Comparison of ENCODE assay signal across 8 cellular contexts in genomic region chr12:4276524-4277204, GRCh38. TPM values are rescaled to one million over a fixed set of nuclear protein-coding genes. Genes with fewer than 3 reads are reported as not detected.
DNase-seq lines count a peak whose midpoint lies in the region; ATAC-seq and TF ChIP-seq lines count a peak whose summit lies in the region.

No MANE protein-coding gene starts in this region.

- H3K27ac ChIP-seq in A673 (ENCODE audit: low read depth, low read length, poor library complexity, severe bottlenecking), result no peak overlapping the region
- no peak overlapping the region for H3K27ac ChIP-seq in SK-N-MC
- no peak overlapping the region for H3K27ac ChIP-seq in osteoblast (ENCODE audit: low read depth, low read length)
- H3K27ac ChIP-seq in thyroid gland, result peak overlapping the region in 2 of 3 donors; percentile 94 to 97

- H3K4me1 Mint-ChIP-seq in activated naive CD4-positive, alpha-beta T cell treated with anti-CD3 and anti-CD28 coated beads, Interleukin-2, amount 10 ng/mL, durations not matched to agents 7 days and 5 days, result peaks cover 57% of the 10 kb centered on the region

- no peak overlapping the region for H3K9ac ChIP-seq in Loucy (ENCODE audit: low read depth, low read length, poor library complexity, severe bottlenecking)
- H3K9ac ChIP-seq in SK-N-MC (ENCODE audit: insufficient read length), result no peak overlapping the region

- H3K36me3 ChIP-seq in A673 (ENCODE audit: insufficient read depth, low read length, poor library complexity, severe bottlenecking) (no peaks in the 10 kb centered on the region), Loucy (ENCODE audit: insufficient read depth, low read length) (no peaks in the 10 kb centered on the region), SK-N-MC (ENCODE audit: insufficient read depth, low read length) (peaks cover 58% of the 10 kb centered on the region), osteoblast (ENCODE audit: insufficient read depth, low read length) (no peaks in the 10 kb centered on the region), thyroid gland (peaks cover 16 to 17% of the 10 kb centered on the region in 2 donors)

- TF ChIP-seq CTCF in A673 (conservative IDR thresholded peaks at IDR 0.05; ENCODE audit: low read depth, low read length) (peak; percentile 90), Loucy (conservative IDR thresholded peaks at IDR 0.05; ENCODE audit: low read length) (peak; percentile 91), osteoblast (IDR thresholded peaks at IDR 0.05; ENCODE audit: extremely low read depth, low read depth, low read length) (peak; percentile 87), thyroid gland (IDR thresholded peaks at IDR 0.05) (peak; percentile 85 to 99 (median 96))

- 12% methylated on average over 10 of the region's 10 CpGs for WGBS in thyroid gland, 2 donors

- peaks cover 18% of the 10 kb centered on the region for H3K4me1 ChIP-seq in A673 (ENCODE audit: insufficient read depth, low read length, poor library complexity, severe bottlenecking)
- peaks cover 45% of the 10 kb centered on the region for H3K4me1 ChIP-seq in Loucy (ENCODE audit: insufficient read depth, low read length, poor library complexity, severe bottlenecking)
- H3K4me1 ChIP-seq in osteoblast (ENCODE audit: insufficient read depth, low read length), result no peaks in the 10 kb centered on the region
- H3K4me1 ChIP-seq in thyroid gland, result peaks cover 45 to 59% of the 10 kb centered on the region in 2 donors

- H3K27me3 ChIP-seq in A673 (replicated peaks; ENCODE audit: insufficient read depth, low read depth, low read length, poor library complexity) (peaks cover 60% of the 10 kb centered on the region), Loucy (ENCODE audit: insufficient read depth, low read length, poor library complexity, severe bottlenecking) (peaks cover 23% of the 10 kb centered on the region), osteoblast (ENCODE audit: insufficient read depth, low read length) (peaks cover 64% of the 10 kb centered on the region), thyroid gland (no peaks in the 10 kb centered on the region)

- peak; percentile 35 for ATAC-seq in GM18517 (IDR thresholded peaks at IDR 0.05; ENCODE audit: unreplicated experiment)

- H3K9me3 Mint-ChIP-seq in activated naive CD4-positive, alpha-beta T cell treated with anti-CD3 and anti-CD28 coated beads, Interleukin-2, amount 10 ng/mL, durations not matched to agents 7 days and 5 days, result no peaks in the 10 kb centered on the region

- peak overlapping the region; percentile 89 for H3K4me3 Mint-ChIP-seq in activated naive CD4-positive, alpha-beta T cell treated with anti-CD3 and anti-CD28 coated beads, Interleukin-2, amount 10 ng/mL, durations not matched to agents 7 days and 5 days

- H3K27ac Mint-ChIP-seq in activated naive CD4-positive, alpha-beta T cell treated with anti-CD3 and anti-CD28 coated beads, Interleukin-2, amount 10 ng/mL, durations not matched to agents 7 days and 5 days, result peak overlapping the region; percentile 99

- no peaks in the 10 kb centered on the region for H3K79me2 ChIP-seq in Loucy (ENCODE audit: insufficient read depth, low read length)
- H3K79me2 ChIP-seq in osteoblast (ENCODE audit: insufficient read depth, low read length), result no peaks in the 10 kb centered on the region

- no peak overlapping the region for H3K4me3 ChIP-seq in A673 (ENCODE audit: low read depth, low read length, poor library complexity, severe bottlenecking)
- H3K4me3 ChIP-seq in Loucy (ENCODE audit: low read length, poor library complexity, severe bottlenecking), result no peak overlapping the region
- H3K4me3 ChIP-seq in SK-N-MC, result peak overlapping the region; percentile 97
- H3K4me3 ChIP-seq in osteoblast (ENCODE audit: insufficient read depth, low read length), result no peak overlapping the region
- no peak overlapping the region for H3K4me3 ChIP-seq in thyroid gland (replicated peaks in 1 of 3)

- POLR2A ChIA-PET in A673 (lab: Charles Lee; ENCODE audit: low non-redundant PET), result no interaction called here

- H3K9me2 ChIP-seq in Loucy (replicated peaks; ENCODE audit: low read depth, low read length), result no peaks in the 10 kb centered on the region

- H2AFZ ChIP-seq in Loucy (ENCODE audit: low read length) (no peak overlapping the region), osteoblast (ENCODE audit: low read length) (no peak overlapping the region)

- peaks cover 66% of the 10 kb centered on the region for H3K36me3 Mint-ChIP-seq in activated naive CD4-positive, alpha-beta T cell treated with anti-CD3 and anti-CD28 coated beads, Interleukin-2, amount 10 ng/mL, durations not matched to agents 7 days and 5 days

- BruUV-seq in A673 (replicated peaks; lab: Mats Ljungman, UMichigan), result no TSS peak

- peaks cover 6% of the 10 kb centered on the region for H4K20me1 ChIP-seq in Loucy (ENCODE audit: insufficient read depth, low read length, poor library complexity, severe bottlenecking)
- H4K20me1 ChIP-seq in osteoblast (ENCODE audit: insufficient read depth, low read length), result no peaks in the 10 kb centered on the region

- peak in 1 of 2 donors; percentile 35 for TF ChIP-seq POLR2A in thyroid gland (IDR thresholded peaks at IDR 0.05)

- DNase-seq in A673 (ENCODE audit: low spot score) (peak; percentile 87), SK-N-MC (ENCODE audit: low read depth, low spot score) (peak; percentile 73), germinal center (ENCODE audit: low spot score) (peak; percentile 75), osteoblast (ENCODE audit: insufficient read length, low spot score, missing footprints) (peak; percentile 97), thyroid gland (peak; percentile 94)
- peak; percentile 92 for DNase-seq in activated naive CD4-positive, alpha-beta T cell treated with anti-CD3 and anti-CD28 coated beads, Interleukin-2, amount 10 ng/mL, durations not matched to agents 7 days and 5 days

- CTCF ChIA-PET in A673 (lab: Charles Lee), result interaction anchor here (0.5 to 1.8 kb wide), 16 partner anchors 8 to 1001 kb away, joined by 3 to 18 read pairs (median 3); no protein-coding TSS in a partner anchor
- CTCF ChIA-PET in activated naive CD4-positive, alpha-beta T cell treated with anti-CD3 and anti-CD28 coated beads, Interleukin-2, amount 10 ng/mL, durations not matched to agents 7 days and 5 days (lab: Charles Lee), result interaction anchor here (0.7 to 12.1 kb wide), 46 partner anchors 8 to 442 kb away, joined by 3 to 127 read pairs (median 5); partner anchors contain the start of genes PARP11 and TIGAR

- H3F3A ChIP-seq in Loucy (ENCODE audit: low read depth), result 0 out of 2 replicates have a peak, but pooled peaks cover 4% of the 10 kb centered on the region

- intact Hi-C loops in A673 (cut with micrococcal nuclease; ENCODE audit: unreplicated experiment) (loop anchor here (1.0 to 5.0 kb wide), 5 partner anchors 170 to 976 kb away; no protein-coding TSS in a partner anchor), thyroid gland (cut with DNase I) (loop anchor here (5.0 kb wide), 4 partner anchors 169 to 404 kb away; partner anchors contain the start of gene PARP11)

- H3K27me3 Mint-ChIP-seq in activated naive CD4-positive, alpha-beta T cell treated with anti-CD3 and anti-CD28 coated beads, Interleukin-2, amount 10 ng/mL, durations not matched to agents 7 days and 5 days, result no peaks in the 10 kb centered on the region

- no peaks in the 10 kb centered on the region for H3K9me3 ChIP-seq in A673 (ENCODE audit: low read depth, low read length, poor library complexity, severe bottlenecking)
- no peaks in the 10 kb centered on the region for H3K9me3 ChIP-seq in Loucy (ENCODE audit: insufficient read depth, low read depth, low read length)
- no peaks in the 10 kb centered on the region for H3K9me3 ChIP-seq in SK-N-MC (ENCODE audit: low read depth, low read length)
- no peaks in the 10 kb centered on the region for H3K9me3 ChIP-seq in osteoblast (ENCODE audit: low read depth, low read length)
- no peaks in the 10 kb centered on the region for H3K9me3 ChIP-seq in thyroid gland

- H3K4me2 ChIP-seq in Loucy (ENCODE audit: low read depth, low read length, poor library complexity, severe bottlenecking) (peak overlapping the region; percentile 29), osteoblast (ENCODE audit: insufficient read depth, low read length) (no peak overlapping the region)

RNA-seq across cellular contexts. Expression of gene CCND2, which starts 3.1 kb away (rescaled TPM):
- total RNA-seq in A673 (2021), result 2.0 and 2.6 TPM in 2 replicates
- total RNA-seq in osteoblast, result 1.5 and 2.5 TPM in 2 replicates
- 100 to 1,000 TPM in 3 of 4 donors, 10 to 100 TPM in 1; 81.4 to 135 (median 122) TPM for total RNA-seq in thyroid gland

RNA-seq across cellular contexts. Expression of gene TIGAR, which starts 44.3 kb away (rescaled TPM):
- 11.6 and 15.5 TPM in 2 replicates for total RNA-seq in A673 (2021)
- total RNA-seq in osteoblast, result 11.2 and 11.6 TPM in 2 replicates
- total RNA-seq in thyroid gland, result 1 to 10 TPM; 4.0 to 6.3 (median 5.4) TPM

Comparison
In these comparisons a context has a peak if more than half of its experiments do, and no peak if none do; other contexts are left out.
1. H3K27ac ChIP-seq: peak in thyroid gland (2 of 3); none in A673 (single experiment), SK-N-MC (single experiment) and osteoblast (single experiment).
2. RNA of gene CCND2, which starts 3.1 kb away (total RNA-seq): 81.4 to 135 TPM in thyroid gland; 2.0 to 2.6 TPM in A673 and 1.5 to 2.5 TPM in osteoblast; every median in the first group is over 10 times any median in the second.
3. Peak in every context shown above with its lines, with median percentiles within 50 percentile points of each other: DNase-seq and CTCF ChIP-seq.